In the genomic region with DNA sequence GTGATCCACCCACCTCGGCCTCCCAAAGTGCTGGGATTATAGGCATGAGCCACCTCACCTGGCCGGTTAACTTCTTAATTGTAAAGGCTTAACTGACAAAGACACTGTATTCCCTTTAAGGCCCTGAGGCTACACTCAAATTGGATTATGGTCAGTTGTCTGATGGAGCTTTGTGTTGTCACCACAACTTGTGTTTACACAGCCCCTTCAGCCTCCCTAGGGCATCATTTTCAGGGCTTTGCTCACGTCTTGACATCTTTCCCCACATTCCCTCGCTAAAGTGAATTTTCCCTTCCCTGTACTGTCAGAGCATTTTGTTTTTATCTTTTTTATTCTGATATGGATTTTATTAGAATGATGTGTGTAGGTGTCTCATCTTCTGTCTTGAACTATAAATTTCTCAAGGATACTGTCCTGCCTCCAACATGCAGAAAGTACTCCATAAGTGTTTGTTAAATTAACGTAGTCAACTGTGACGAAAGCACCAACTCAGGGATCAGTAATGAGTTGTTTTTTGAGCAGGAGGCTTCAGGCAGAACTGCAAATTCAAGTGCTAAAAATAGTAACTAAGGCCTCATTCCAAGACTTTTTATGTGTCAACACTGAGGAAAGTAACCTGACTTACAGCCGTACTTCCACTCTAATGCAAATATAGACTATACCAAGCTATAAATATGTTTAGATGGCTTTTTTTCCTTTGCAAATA, we compare ENCODE assay signal across 10 cellular contexts.
DNase-seq lines count a peak whose midpoint lies in the region; TF ChIP-seq lines count a peak whose summit lies in the region.
"Had no signal": no experiment of that assay in that cellular context is flagged by ENCODE, and none has a peak within 500 bp of the region (broad histone marks: within the 10 kb centered on the region; RNA-seq: fewer than 3 reads in every experiment).

No MANE protein-coding gene starts in this region.

- no peaks in the 10 kb centered on the region for H3K27me3 Mint-ChIP-seq in CD14-positive monocyte (ENCODE audit: low read depth in 3 of 3)

- H3K27ac Mint-ChIP-seq in CD14-positive monocyte: no peak overlapping the region

- CTCF ChIA-PET in BJ (lab: Yijun Ruan, JAX): no interaction called here

- H3K4me3 Mint-ChIP-seq in CD14-positive monocyte: no peak overlapping the region

- peaks cover 9% of the 10 kb centered on the region for H3K36me3 ChIP-seq in BJ (ENCODE audit: control insufficient read depth, insufficient read depth, low read length)
- H3K36me3 ChIP-seq in SJCRH30: no peaks in the 10 kb centered on the region

- H3K9me3 Mint-ChIP-seq in CD14-positive monocyte: peaks cover 0 to 2% (median 0%) of the 10 kb centered on the region in 7 donors

- H3K4me3 ChIP-seq in BJ (ENCODE audit: low read depth, low read length) (no peak overlapping the region), SJCRH30 (no peak overlapping the region), fibroblast of villous mesenchyme (ENCODE audit: low read depth, low read length) (no peak overlapping the region)

- peaks cover 3% of the 10 kb centered on the region for H3K4me1 Mint-ChIP-seq in CD14-positive monocyte

- H3K36me3 Mint-ChIP-seq in CD14-positive monocyte: no peaks in the 10 kb centered on the region

- H3K27me3 ChIP-seq in BJ (ENCODE audit: control insufficient read depth, insufficient read depth, low read length): no peaks in the 10 kb centered on the region
- no peaks in the 10 kb centered on the region for H3K27me3 ChIP-seq in SJCRH30

- no peak for TF ChIP-seq CTCF in BJ (IDR thresholded peaks at IDR 0.05; ENCODE audit: insufficient read depth, low read depth, low read length)
- no peak for TF ChIP-seq CTCF in fibroblast of villous mesenchyme (IDR thresholded peaks at IDR 0.05; ENCODE audit: insufficient read depth, low read depth, low read length)
- no peak for TF ChIP-seq CTCF in CD14-positive monocyte (IDR thresholded peaks at IDR 0.05)

- POLR2A ChIA-PET in BJ (lab: Charles Lee): no interaction called here

- DNase-seq in BJ (ENCODE audit: low read depth): peak; percentile 40
- DNase-seq in SJCRH30: peak; percentile 62 to 78
- peak; percentile 86 for DNase-seq in fibroblast of villous mesenchyme (ENCODE audit: low read depth)
- peak; percentile 32 for DNase-seq in putamen (ENCODE audit: low spot score)
- DNase-seq in NCI-H1930 (lab: John Stamatoyannopoulos, UW): no peak
- no peak for DNase-seq in hepatic stellate cell (ENCODE audit: low spot score)
- no peak for DNase-seq in activated CD8-positive, alpha-beta memory T cell treated with anti-CD3 and anti-CD28 coated beads, Interleukin-2, amount 50 U/mL, for 4 hours
- no peak for DNase-seq in CD14-positive monocyte (ENCODE audit: low spot score)
- DNase-seq: DMS 273 treated with DMSO at 0.1 percent for 48 hours, foreskin melanocyte had no signal

- no peaks in the 10 kb centered on the region for H3K9me3 ChIP-seq in SJCRH30 (replicated peaks)

- no peak overlapping the region for H3K27ac ChIP-seq in SJCRH30

- peaks cover 4% of the 10 kb centered on the region for H3K4me1 ChIP-seq in SJCRH30

- intact Hi-C loops in CD14-positive monocyte (cut with micrococcal nuclease): no loop called here

Comparison
In these comparisons a context has a peak if more than half of its experiments do, and no peak if none do; other contexts are left out.
1. DNase-seq: peak in BJ (single experiment), SJCRH30 (2 of 2), fibroblast of villous mesenchyme (single experiment) and putamen (single experiment); none in NCI-H1930 (0 of 2), hepatic stellate cell (single experiment), activated CD8-positive, alpha-beta memory T cell treated with anti-CD3 and anti-CD28 coated beads, Interleukin-2, amount 50 U/mL, for 4 hours (single experiment) and CD14-positive monocyte (single experiment).